In the genomic region with DNA sequence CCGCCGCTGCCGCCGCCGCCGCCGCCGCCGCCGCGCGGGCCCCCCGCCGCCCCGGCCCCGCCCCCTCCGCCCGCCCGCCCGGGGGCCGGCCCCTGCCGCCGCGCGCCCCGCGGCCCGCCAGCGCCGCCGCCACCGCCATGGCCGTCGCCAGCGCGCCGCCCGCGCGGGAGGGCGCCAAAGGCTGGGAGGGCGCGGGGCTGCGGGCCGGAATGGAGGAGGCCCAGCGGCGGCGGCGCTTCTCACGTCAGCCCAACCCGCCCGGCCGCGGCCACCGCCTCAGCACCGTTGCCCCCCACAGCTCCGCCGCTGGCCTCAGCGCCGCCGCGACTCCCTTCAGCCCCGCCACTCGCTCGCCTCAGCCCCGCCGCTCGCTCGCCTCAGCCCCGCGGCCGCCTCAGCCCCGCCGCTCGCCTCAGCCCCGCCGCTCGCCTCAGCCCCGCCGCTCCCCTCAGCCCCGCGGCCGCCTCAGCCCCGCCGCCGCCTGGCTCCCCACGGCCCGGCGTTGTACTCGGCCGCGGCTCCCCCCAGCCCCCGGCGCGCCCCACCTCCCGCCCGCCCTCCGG, we compare ENCODE assay signal across 8 cellular contexts. TPM values are rescaled to one million over a fixed set of nuclear protein-coding genes. Genes with fewer than 3 reads are reported as not detected.
DNase-seq lines count a peak whose midpoint lies in the region; ATAC-seq and TF ChIP-seq lines count a peak whose summit lies in the region.

Gene PHF10 (minus strand): TSS at position 510 of the 563 bp plus-strand sequence. CDS start 569 bp downstream, outside the sequence.

- H4K20me1 ChIP-seq in neural progenitor cell (ENCODE audit: low read depth) = peaks cover 47% of the 10 kb centered on the region

- peak within 1 kb of the TSS; percentile 80 for H2AFZ ChIP-seq in neural progenitor cell (replicated peaks)

- intact Hi-C loops in upper lobe of right lung (cut with DNase I) = no loop called here

- H3K27me3 ChIP-seq in foreskin keratinocyte = no peaks in the 10 kb centered on the region
- no peaks in the 10 kb centered on the region for H3K27me3 ChIP-seq in neural progenitor cell
- no peaks in the 10 kb centered on the region for H3K27me3 ChIP-seq in upper lobe of right lung

- peaks cover 61% of the 10 kb centered on the region for H3K79me2 ChIP-seq in neural progenitor cell (ENCODE audit: low read depth)

- ATAC-seq in HG02678 (IDR thresholded peaks at IDR 0.05; ENCODE audit: unreplicated experiment) = peak; percentile 48
- peak; percentile 53 for ATAC-seq in activated T-helper 17 cell treated with anti-CD3 and anti-CD28 coated beads, Interleukin-2, amount 50 U/mL, for 72 hours (replicated peaks)
- ATAC-seq in foreskin keratinocyte = peak; percentile 31
- ATAC-seq in upper lobe of right lung = peak; percentile 74

- H3K27ac Mint-ChIP-seq in activated T-helper 17 cell treated with anti-CD3 and anti-CD28 coated beads, Interleukin-2, amount 50 U/mL, for 72 hours = peak within 1 kb of the TSS; percentile 96
- H3K27ac Mint-ChIP-seq in neural progenitor cell = peak within 1 kb of the TSS; percentile 98

- no peaks in the 10 kb centered on the region for H3K9me3 Mint-ChIP-seq in activated T-helper 17 cell treated with anti-CD3 and anti-CD28 coated beads, Interleukin-2, amount 50 U/mL, for 72 hours
- H3K9me3 Mint-ChIP-seq in neural progenitor cell = peaks cover 2% of the 10 kb centered on the region

- H3K9me3 ChIP-seq in neural progenitor cell (ENCODE audit: low read depth) = no peaks in the 10 kb centered on the region
- no peaks in the 10 kb centered on the region for H3K9me3 ChIP-seq in upper lobe of right lung

- H3K27ac ChIP-seq in foreskin keratinocyte (no peak within 1 kb of the TSS), neural progenitor cell (peak within 1 kb of the TSS; percentile 98), upper lobe of right lung (peak within 1 kb of the TSS; percentile 90)

- no peaks in the 10 kb centered on the region for H3K36me3 ChIP-seq in neural progenitor cell
- no peaks in the 10 kb centered on the region for H3K36me3 ChIP-seq in upper lobe of right lung

- TF ChIP-seq CTCF in foreskin keratinocyte (conservative IDR thresholded peaks at IDR 0.05) (no peak), neural progenitor cell (IDR thresholded peaks at IDR 0.05) (no peak), upper lobe of right lung (IDR thresholded peaks at IDR 0.05) (no peak)

- H3K4me1 ChIP-seq in foreskin keratinocyte (peaks cover 6% of the 10 kb centered on the region), neural progenitor cell (peaks cover 31% of the 10 kb centered on the region), upper lobe of right lung (peaks cover 16% of the 10 kb centered on the region)

- H3K4me1 Mint-ChIP-seq in activated T-helper 17 cell treated with anti-CD3 and anti-CD28 coated beads, Interleukin-2, amount 50 U/mL, for 72 hours = peaks cover 14% of the 10 kb centered on the region
- H3K4me1 Mint-ChIP-seq in neural progenitor cell = peaks cover 34% of the 10 kb centered on the region

- H3K4me3 Mint-ChIP-seq in activated T-helper 17 cell treated with anti-CD3 and anti-CD28 coated beads, Interleukin-2, amount 50 U/mL, for 72 hours = peak within 1 kb of the TSS; percentile 98
- peak within 1 kb of the TSS; percentile 91 for H3K4me3 Mint-ChIP-seq in neural progenitor cell

- H3K4me3 ChIP-seq in neural progenitor cell (peak within 1 kb of the TSS; percentile 93), upper lobe of right lung (peak within 1 kb of the TSS; percentile 71)

- peaks cover 31% of the 10 kb centered on the region for H3F3A ChIP-seq in neural progenitor cell (ENCODE audit: low read depth)

- no peaks in the 10 kb centered on the region for H3K27me3 Mint-ChIP-seq in activated T-helper 17 cell treated with anti-CD3 and anti-CD28 coated beads, Interleukin-2, amount 50 U/mL, for 72 hours
- H3K27me3 Mint-ChIP-seq in neural progenitor cell (ENCODE audit: insufficient read depth, low read depth) = peaks cover 11% of the 10 kb centered on the region

- H3K36me3 Mint-ChIP-seq in activated T-helper 17 cell treated with anti-CD3 and anti-CD28 coated beads, Interleukin-2, amount 50 U/mL, for 72 hours (ENCODE audit: low read depth) = peaks cover 26% of the 10 kb centered on the region
- H3K36me3 Mint-ChIP-seq in neural progenitor cell = no peaks in the 10 kb centered on the region

- H3K9ac ChIP-seq in neural progenitor cell = peak within 1 kb of the TSS; percentile 67

- DNase-seq in NCI-H146 (lab: John Stamatoyannopoulos, UW) = peak; percentile 76
- DNase-seq in NCI-H146 treated with DMSO at 0.1 percent for 48 hours (lab: John Stamatoyannopoulos, UW; ENCODE audit: unreplicated experiment) = no peak
- DNase-seq in NCI-H526 treated with DMSO at 0.1 percent for 48 hours (lab: John Stamatoyannopoulos, UW) = peak; percentile 47
- no peak for DNase-seq in foreskin keratinocyte
- DNase-seq in neural progenitor cell (ENCODE audit: low spot score) = peak; percentile 91
- peak; percentile 73 for DNase-seq in upper lobe of right lung

- peak within 1 kb of the TSS; percentile 98 for H3K4me2 ChIP-seq in neural progenitor cell

RNA-seq across cellular contexts. Expression of gene PHF10, which starts in this region (rescaled TPM):
- 10 to 100 TPM; 68.4 to 84.5 TPM for total RNA-seq in activated T-helper 17 cell treated with anti-CD3 and anti-CD28 coated beads, Interleukin-2, amount 50 U/mL, for 72 hours
- 19.9 and 21.6 TPM in 2 replicates for total RNA-seq in foreskin keratinocyte
- 19.8 and 21.9 TPM in 2 replicates for polyA plus RNA-seq in foreskin keratinocyte
- total RNA-seq in neural progenitor cell (ENCODE audit: low replicate concordance) = 25.6 and 43.0 TPM in 2 replicates
- 46.1 TPM for total RNA-seq in upper lobe of right lung

Comparison
In these comparisons a context has a peak if more than half of its experiments do, and no peak if none do; other contexts are left out.
1. DNase-seq: peak in NCI-H146 (single experiment), NCI-H526 treated with DMSO at 0.1 percent for 48 hours (single experiment), neural progenitor cell (single experiment) and upper lobe of right lung (single experiment); none in NCI-H146 treated with DMSO at 0.1 percent for 48 hours (single experiment) and foreskin keratinocyte (0 of 2).
2. Peak in every context shown above with its lines, with median percentiles within 50 percentile points of each other: ATAC-seq.